1 cellular context compared by ENCODE assay signal in the genomic region with DNA sequence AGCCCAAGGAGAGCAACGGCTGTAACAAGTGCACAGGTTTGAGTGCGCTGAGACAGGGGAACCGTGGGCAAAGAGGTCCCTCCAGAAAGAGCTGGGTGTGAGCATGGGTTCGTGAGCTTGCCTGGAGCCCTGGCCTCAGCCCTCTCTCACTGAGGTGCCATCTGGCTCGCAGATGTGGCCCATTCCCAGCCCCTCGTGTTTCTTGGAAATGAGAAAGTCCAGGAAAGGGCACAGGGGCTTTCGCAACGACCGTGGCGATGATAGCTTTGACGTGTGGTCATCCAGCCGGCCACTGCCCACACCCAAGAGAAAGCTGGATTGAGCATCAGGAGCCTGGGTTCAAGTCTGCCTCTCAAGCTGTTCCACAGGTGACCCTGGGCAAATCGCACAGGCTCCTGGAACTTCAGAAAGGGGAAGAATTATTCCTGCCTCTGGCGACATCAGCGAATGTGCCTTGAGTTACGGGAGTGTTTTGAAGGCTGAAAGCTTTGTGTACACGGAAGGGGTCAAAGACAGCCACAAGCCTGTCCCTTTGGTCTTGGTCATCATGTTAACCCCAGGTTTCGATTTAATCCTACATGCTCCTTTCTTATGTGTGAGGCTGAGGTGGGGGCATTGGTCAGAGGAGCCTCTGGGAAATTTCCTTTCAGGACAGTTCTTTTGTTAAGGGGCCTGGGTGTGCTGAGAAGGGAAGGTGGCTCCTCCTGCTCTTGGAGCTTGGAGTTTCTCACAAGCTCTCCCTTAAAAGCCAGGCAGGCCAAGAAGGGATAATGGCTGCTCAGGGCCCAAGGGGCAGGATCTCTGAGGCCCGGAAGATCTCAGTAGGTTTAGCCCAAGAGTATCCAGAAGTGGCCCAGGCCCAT.
TF ChIP-seq lines count a peak whose summit lies in the region.

No MANE protein-coding gene starts in this region.

TF ChIP-seq in HepG2, 621 proteins besides CTCF, POLR2A, EP300 and RAD21 (continues in another document):
- no peak for TF ChIP-seq ZNF549 (CRISPR knock-in tag; IDR thresholded peaks at IDR 0.05)
- TF ChIP-seq, protein P1, sequence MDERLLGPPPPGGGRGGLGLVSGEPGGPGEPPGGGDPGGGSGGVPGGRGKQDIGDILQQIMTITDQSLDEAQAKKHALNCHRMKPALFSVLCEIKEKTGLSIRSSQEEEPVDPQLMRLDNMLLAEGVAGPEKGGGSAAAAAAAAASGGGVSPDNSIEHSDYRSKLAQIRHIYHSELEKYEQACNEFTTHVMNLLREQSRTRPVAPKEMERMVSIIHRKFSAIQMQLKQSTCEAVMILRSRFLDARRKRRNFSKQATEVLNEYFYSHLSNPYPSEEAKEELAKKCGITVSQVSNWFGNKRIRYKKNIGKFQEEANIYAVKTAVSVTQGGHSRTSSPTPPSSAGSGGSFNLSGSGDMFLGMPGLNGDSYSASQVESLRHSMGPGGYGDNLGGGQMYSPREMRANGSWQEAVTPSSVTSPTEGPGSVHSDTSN (CRISPR knock-in tag; IDR thresholded peaks at IDR 0.05) = no peak
- TF ChIP-seq, protein P2, sequence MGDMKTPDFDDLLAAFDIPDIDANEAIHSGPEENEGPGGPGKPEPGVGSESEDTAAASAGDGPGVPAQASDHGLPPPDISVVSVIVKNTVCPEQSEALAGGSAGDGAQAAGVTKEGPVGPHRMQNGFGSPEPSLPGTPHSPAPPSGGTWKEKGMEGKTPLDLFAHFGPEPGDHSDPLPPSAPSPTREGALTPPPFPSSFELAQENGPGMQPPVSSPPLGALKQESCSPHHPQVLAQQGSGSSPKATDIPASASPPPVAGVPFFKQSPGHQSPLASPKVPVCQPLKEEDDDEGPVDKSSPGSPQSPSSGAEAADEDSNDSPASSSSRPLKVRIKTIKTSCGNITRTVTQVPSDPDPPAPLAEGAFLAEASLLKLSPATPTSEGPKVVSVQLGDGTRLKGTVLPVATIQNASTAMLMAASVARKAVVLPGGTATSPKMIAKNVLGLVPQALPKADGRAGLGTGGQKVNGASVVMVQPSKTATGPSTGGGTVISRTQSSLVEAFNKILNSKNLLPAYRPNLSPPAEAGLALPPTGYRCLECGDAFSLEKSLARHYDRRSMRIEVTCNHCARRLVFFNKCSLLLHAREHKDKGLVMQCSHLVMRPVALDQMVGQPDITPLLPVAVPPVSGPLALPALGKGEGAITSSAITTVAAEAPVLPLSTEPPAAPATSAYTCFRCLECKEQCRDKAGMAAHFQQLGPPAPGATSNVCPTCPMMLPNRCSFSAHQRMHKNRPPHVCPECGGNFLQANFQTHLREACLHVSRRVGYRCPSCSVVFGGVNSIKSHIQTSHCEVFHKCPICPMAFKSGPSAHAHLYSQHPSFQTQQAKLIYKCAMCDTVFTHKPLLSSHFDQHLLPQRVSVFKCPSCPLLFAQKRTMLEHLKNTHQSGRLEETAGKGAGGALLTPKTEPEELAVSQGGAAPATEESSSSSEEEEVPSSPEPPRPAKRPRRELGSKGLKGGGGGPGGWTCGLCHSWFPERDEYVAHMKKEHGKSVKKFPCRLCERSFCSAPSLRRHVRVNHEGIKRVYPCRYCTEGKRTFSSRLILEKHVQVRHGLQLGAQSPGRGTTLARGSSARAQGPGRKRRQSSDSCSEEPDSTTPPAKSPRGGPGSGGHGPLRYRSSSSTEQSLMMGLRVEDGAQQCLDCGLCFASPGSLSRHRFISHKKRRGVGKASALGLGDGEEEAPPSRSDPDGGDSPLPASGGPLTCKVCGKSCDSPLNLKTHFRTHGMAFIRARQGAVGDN (CRISPR knock-in tag; IDR thresholded peaks at IDR 0.05) = peak; percentile 68
- TF ChIP-seq ZBTB20 (CRISPR knock-in tag; IDR thresholded peaks at IDR 0.05; ENCODE audit: borderline replicate concordance, low read depth) = no peak
- no peak for TF ChIP-seq SOX5 (CRISPR knock-in tag; IDR thresholded peaks at IDR 0.05; ENCODE audit: borderline replicate concordance)
- TF ChIP-seq, protein P3, sequence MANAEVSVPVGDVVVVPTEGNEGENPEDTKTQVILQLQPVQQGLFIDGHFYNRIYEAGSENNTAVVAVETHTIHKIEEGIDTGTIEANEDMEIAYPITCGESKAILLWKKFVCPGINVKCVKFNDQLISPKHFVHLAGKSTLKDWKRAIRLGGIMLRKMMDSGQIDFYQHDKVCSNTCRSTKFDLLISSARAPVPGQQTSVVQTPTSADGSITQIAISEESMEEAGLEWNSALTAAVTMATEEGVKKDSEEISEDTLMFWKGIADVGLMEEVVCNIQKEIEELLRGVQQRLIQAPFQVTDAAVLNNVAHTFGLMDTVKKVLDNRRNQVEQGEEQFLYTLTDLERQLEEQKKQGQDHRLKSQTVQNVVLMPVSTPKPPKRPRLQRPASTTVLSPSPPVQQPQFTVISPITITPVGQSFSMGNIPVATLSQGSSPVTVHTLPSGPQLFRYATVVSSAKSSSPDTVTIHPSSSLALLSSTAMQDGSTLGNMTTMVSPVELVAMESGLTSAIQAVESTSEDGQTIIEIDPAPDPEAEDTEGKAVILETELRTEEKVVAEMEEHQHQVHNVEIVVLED (CRISPR knock-in tag; IDR thresholded peaks at IDR 0.05; ENCODE audit: borderline replicate concordance) = no peak
- TF ChIP-seq ZNF160 (CRISPR knock-in tag; IDR thresholded peaks at IDR 0.05) = no peak
- TF ChIP-seq, protein P4, sequence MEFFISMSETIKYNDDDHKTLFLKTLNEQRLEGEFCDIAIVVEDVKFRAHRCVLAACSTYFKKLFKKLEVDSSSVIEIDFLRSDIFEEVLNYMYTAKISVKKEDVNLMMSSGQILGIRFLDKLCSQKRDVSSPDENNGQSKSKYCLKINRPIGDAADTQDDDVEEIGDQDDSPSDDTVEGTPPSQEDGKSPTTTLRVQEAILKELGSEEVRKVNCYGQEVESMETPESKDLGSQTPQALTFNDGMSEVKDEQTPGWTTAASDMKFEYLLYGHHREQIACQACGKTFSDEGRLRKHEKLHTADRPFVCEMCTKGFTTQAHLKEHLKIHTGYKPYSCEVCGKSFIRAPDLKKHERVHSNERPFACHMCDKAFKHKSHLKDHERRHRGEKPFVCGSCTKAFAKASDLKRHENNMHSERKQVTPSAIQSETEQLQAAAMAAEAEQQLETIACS (CRISPR knock-in tag; IDR thresholded peaks at IDR 0.05) = no peak
- TF ChIP-seq SOX6 (IDR thresholded peaks at IDR 0.05) = no peak
- TF ChIP-seq SOX6 (CRISPR knock-in tag; IDR thresholded peaks at IDR 0.05) = peak; percentile 31; the same call in 1 of the 2 replicates
- no peak for TF ChIP-seq MLLT10 (CRISPR knock-in tag; IDR thresholded peaks at IDR 0.05)
- no peak for TF ChIP-seq AKAP8 (CRISPR knock-in tag; IDR thresholded peaks at IDR 0.05)
- no peak for TF ChIP-seq ATF7-NPFF (CRISPR knock-in tag; IDR thresholded peaks at IDR 0.05; ENCODE audit: low read depth)
- TF ChIP-seq ZNF235 (CRISPR knock-in tag; IDR thresholded peaks at IDR 0.05; ENCODE audit: borderline replicate concordance) = 0 out of 2 replicates have a peak, but pooled peaks have one; percentile 27
- TF ChIP-seq MYC (CRISPR knock-in tag; IDR thresholded peaks at IDR 0.05; ENCODE audit: borderline replicate concordance) = no peak
- TF ChIP-seq ETV5 (CRISPR knock-in tag; IDR thresholded peaks at IDR 0.05; ENCODE audit: borderline replicate concordance) = no peak
- TF ChIP-seq KDM3A (CRISPR knock-in tag; IDR thresholded peaks at IDR 0.05; ENCODE audit: low read depth) = no peak
- TF ChIP-seq BCL6 (CRISPR knock-in tag; IDR thresholded peaks at IDR 0.05) = peak; percentile 54
- 0 out of 2 replicates have a peak, but pooled peaks have one; percentile 22 for TF ChIP-seq CEBPG (CRISPR knock-in tag; IDR thresholded peaks at IDR 0.05)
- 0 out of 2 replicates have a peak, but pooled peaks have one; percentile 12 for TF ChIP-seq NR2F6 (IDR thresholded peaks at IDR 0.05)
- TF ChIP-seq NR2F6 (CRISPR knock-in tag; IDR thresholded peaks at IDR 0.05) = no peak; the same call in 1 of the 2 replicates
- TF ChIP-seq ZMYM3 (CRISPR knock-in tag; IDR thresholded peaks at IDR 0.05) = peak; percentile 12; the same call in 1 of the 2 replicates
- TF ChIP-seq, protein P5, sequence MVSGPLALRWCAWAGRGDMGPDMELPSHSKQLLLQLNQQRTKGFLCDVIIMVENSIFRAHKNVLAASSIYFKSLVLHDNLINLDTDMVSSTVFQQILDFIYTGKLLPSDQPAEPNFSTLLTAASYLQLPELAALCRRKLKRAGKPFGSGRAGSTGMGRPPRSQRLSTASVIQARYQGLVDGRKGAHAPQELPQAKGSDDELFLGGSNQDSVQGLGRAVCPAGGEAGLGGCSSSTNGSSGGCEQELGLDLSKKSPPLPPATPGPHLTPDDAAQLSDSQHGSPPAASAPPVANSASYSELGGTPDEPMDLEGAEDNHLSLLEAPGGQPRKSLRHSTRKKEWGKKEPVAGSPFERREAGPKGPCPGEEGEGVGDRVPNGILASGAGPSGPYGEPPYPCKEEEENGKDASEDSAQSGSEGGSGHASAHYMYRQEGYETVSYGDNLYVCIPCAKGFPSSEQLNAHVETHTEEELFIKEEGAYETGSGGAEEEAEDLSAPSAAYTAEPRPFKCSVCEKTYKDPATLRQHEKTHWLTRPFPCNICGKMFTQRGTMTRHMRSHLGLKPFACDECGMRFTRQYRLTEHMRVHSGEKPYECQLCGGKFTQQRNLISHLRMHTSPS (CRISPR knock-in tag; IDR thresholded peaks at IDR 0.05; ENCODE audit: low read depth) = 0 out of 2 replicates have a peak, but pooled peaks have one; percentile 55
- no peak for TF ChIP-seq PCBP2 (optimal IDR thresholded peaks at IDR 0.05; ENCODE audit: low read depth, low read length, poor library complexity, severe bottlenecking)
- TF ChIP-seq ZBTB8A (CRISPR knock-in tag; IDR thresholded peaks at IDR 0.05; ENCODE audit: borderline replicate concordance, low read depth) = no peak
- no peak for TF ChIP-seq ZKSCAN5 (CRISPR knock-in tag; IDR thresholded peaks at IDR 0.05)
- TF ChIP-seq ZFY (CRISPR knock-in tag; IDR thresholded peaks at IDR 0.05) = 0 out of 2 replicates have a peak, but pooled peaks have one; percentile 18
- no peak for TF ChIP-seq CHD2 (IDR thresholded peaks at IDR 0.05; ENCODE audit: low read depth, low read length)
- TF ChIP-seq, protein P6, sequence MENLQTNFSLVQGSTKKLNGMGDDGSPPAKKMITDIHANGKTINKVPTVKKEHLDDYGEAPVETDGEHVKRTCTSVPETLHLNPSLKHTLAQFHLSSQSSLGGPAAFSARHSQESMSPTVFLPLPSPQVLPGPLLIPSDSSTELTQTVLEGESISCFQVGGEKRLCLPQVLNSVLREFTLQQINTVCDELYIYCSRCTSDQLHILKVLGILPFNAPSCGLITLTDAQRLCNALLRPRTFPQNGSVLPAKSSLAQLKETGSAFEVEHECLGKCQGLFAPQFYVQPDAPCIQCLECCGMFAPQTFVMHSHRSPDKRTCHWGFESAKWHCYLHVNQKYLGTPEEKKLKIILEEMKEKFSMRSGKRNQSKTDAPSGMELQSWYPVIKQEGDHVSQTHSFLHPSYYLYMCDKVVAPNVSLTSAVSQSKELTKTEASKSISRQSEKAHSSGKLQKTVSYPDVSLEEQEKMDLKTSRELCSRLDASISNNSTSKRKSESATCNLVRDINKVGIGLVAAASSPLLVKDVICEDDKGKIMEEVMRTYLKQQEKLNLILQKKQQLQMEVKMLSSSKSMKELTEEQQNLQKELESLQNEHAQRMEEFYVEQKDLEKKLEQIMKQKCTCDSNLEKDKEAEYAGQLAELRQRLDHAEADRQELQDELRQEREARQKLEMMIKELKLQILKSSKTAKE (CRISPR knock-in tag; IDR thresholded peaks at IDR 0.05; ENCODE audit: borderline replicate concordance) = no peak
- TF ChIP-seq, protein P7, sequence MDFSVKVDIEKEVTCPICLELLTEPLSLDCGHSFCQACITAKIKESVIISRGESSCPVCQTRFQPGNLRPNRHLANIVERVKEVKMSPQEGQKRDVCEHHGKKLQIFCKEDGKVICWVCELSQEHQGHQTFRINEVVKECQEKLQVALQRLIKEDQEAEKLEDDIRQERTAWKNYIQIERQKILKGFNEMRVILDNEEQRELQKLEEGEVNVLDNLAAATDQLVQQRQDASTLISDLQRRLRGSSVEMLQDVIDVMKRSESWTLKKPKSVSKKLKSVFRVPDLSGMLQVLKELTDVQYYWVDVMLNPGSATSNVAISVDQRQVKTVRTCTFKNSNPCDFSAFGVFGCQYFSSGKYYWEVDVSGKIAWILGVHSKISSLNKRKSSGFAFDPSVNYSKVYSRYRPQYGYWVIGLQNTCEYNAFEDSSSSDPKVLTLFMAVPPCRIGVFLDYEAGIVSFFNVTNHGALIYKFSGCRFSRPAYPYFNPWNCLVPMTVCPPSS (IDR thresholded peaks at IDR 0.05) = no peak
- 0 out of 2 replicates have a peak, but pooled peaks have one; percentile 29 for TF ChIP-seq ZMAT3 (CRISPR knock-in tag; conservative IDR thresholded peaks at IDR 0.05)
- no peak for TF ChIP-seq ZNF230 (CRISPR knock-in tag; IDR thresholded peaks at IDR 0.05)
- no peak for TF ChIP-seq ASH2L (IDR thresholded peaks at IDR 0.05; ENCODE audit: insufficient read length, low read depth, low read length)
- no peak for TF ChIP-seq MEIS2 (CRISPR knock-in tag; IDR thresholded peaks at IDR 0.05)
- TF ChIP-seq MEF2D (CRISPR knock-in tag; IDR thresholded peaks at IDR 0.05) = no peak
- peak; percentile 7; the same call in 1 of the 2 replicates for TF ChIP-seq ZNF768 (CRISPR knock-in tag; IDR thresholded peaks at IDR 0.05)
- TF ChIP-seq MBNL3 (CRISPR knock-in tag; conservative IDR thresholded peaks at IDR 0.05) = no peak
- peak; percentile 61; the same call in 1 of the 2 replicates for TF ChIP-seq CEBPB (IDR thresholded peaks at IDR 0.05; ENCODE audit: borderline replicate concordance, low read depth, low read length)
- peak; percentile 63 for TF ChIP-seq ZNF501 (CRISPR knock-in tag; IDR thresholded peaks at IDR 0.05)
- TF ChIP-seq, protein P8, sequence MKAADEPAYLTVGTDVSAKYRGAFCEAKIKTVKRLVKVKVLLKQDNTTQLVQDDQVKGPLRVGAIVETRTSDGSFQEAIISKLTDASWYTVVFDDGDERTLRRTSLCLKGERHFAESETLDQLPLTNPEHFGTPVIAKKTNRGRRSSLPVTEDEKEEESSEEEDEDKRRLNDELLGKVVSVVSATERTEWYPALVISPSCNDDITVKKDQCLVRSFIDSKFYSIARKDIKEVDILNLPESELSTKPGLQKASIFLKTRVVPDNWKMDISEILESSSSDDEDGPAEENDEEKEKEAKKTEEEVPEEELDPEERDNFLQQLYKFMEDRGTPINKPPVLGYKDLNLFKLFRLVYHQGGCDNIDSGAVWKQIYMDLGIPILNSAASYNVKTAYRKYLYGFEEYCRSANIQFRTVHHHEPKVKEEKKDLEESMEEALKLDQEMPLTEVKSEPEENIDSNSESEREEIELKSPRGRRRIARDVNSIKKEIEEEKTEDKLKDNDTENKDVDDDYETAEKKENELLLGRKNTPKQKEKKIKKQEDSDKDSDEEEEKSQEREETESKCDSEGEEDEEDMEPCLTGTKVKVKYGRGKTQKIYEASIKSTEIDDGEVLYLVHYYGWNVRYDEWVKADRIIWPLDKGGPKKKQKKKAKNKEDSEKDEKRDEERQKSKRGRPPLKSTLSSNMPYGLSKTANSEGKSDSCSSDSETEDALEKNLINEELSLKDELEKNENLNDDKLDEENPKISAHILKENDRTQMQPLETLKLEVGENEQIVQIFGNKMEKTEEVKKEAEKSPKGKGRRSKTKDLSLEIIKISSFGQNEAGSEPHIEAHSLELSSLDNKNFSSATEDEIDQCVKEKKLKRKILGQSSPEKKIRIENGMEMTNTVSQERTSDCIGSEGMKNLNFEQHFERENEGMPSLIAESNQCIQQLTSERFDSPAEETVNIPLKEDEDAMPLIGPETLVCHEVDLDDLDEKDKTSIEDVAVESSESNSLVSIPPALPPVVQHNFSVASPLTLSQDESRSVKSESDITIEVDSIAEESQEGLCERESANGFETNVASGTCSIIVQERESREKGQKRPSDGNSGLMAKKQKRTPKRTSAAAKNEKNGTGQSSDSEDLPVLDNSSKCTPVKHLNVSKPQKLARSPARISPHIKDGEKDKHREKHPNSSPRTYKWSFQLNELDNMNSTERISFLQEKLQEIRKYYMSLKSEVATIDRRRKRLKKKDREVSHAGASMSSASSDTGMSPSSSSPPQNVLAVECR (CRISPR knock-in tag; IDR thresholded peaks at IDR 0.05; ENCODE audit: borderline replicate concordance) = 0 out of 2 replicates have a peak, but pooled peaks have one; percentile 12
- no peak for TF ChIP-seq ZNF577 (CRISPR knock-in tag; IDR thresholded peaks at IDR 0.05; ENCODE audit: borderline replicate concordance, low read depth)
- no peak for TF ChIP-seq ZNF652 (CRISPR knock-in tag; IDR thresholded peaks at IDR 0.05; ENCODE audit: borderline replicate concordance, low read depth)
